Comparison of ENCODE assay signal across 8 cellular contexts in genomic region chr15:65869127-65869953, GRCh38. TPM values are rescaled to one million over a fixed set of nuclear protein-coding genes. Genes with fewer than 3 reads are reported as not detected.
A peak's percentile ranks its signal among the peaks of the same experiment; 100 is the strongest.
DNase-seq lines count a peak whose midpoint lies in the region; ATAC-seq, FAIRE-seq and TF ChIP-seq lines count a peak whose summit lies in the region.

RAB11A (plus strand) TSS chr15:65869491; CDS start chr15:65869586, 95 bp downstream.

- peak within 1 kb of the TSS; percentile 82 for H3K27ac ChIP-seq in adipose tissue (ENCODE audit: low read depth, low read length)
- H3K27ac ChIP-seq in heart left ventricle, result peak within 1 kb of the TSS; percentile 86 to 97 (median 94)
- peak within 1 kb of the TSS; percentile 94 to 98 (median 96) for H3K27ac ChIP-seq in upper lobe of left lung

- TF ChIP-seq POLR2A in GM12891 (IDR thresholded peaks at IDR 0.05; ENCODE audit: low read depth, low read length) (peak; percentile 95), heart left ventricle (IDR thresholded peaks at IDR 0.05) (peak; percentile 47 to 88), upper lobe of left lung (IDR thresholded peaks at IDR 0.05) (peak; percentile 5 to 97 (median 90))

- TF ChIP-seq EP300 in upper lobe of left lung (IDR thresholded peaks at IDR 0.05), result peak in 1 of 4 donors; percentile 74

- H3K27me3 ChIP-seq in heart left ventricle (no peaks in the 10 kb centered on the region), upper lobe of left lung (no peaks in the 10 kb centered on the region)

- ATAC-seq in HG02840 (IDR thresholded peaks at IDR 0.05; ENCODE audit: low FRiP score, unreplicated experiment) (peak; percentile 93), heart left ventricle (peak; percentile 98 to 99 (median 99)), upper lobe of left lung (ENCODE audit: low FRiP score in 2 of 2) (peak; percentile 98 to 99)

- WGBS in adipose tissue, 3 donors, result 0 to 1% (median 0%) methylated on average over 56 to 62 of the region's 62 CpGs
- WGBS in heart left ventricle, 4 donors, result 0 to 1% (median 1%) methylated on average over 58 to 62 of the region's 62 CpGs
- WGBS in upper lobe of left lung, 2 donors, result 0% methylated on average over 41 to 44 of the region's 62 CpGs

- peaks cover 0 to 3% (median 0%) of the 10 kb centered on the region in 9 donors for H3K36me3 ChIP-seq in heart left ventricle
- peaks cover 0 to 2% (median 2%) of the 10 kb centered on the region in 4 donors for H3K36me3 ChIP-seq in upper lobe of left lung

- H3K4me3 ChIP-seq in heart left ventricle (peak within 1 kb of the TSS; percentile 70 to 98 (median 88)), upper lobe of left lung (peak within 1 kb of the TSS; percentile 77 to 97 (median 92))

- peak; percentile 90 for FAIRE-seq in GM12891 (lab: Jason Lieb, UNC)

- H3K9me3 ChIP-seq in heart left ventricle, result no peaks in the 10 kb centered on the region
- no peaks in the 10 kb centered on the region for H3K9me3 ChIP-seq in upper lobe of left lung

- intact Hi-C loops in heart left ventricle (cut with DNase I), result loop anchor here in 5 of 10 donors (1.0 to 5.0 kb wide), 6 partner anchors 37 to 258 kb away; partner anchors contain the start of genes DENND4A (in 3 of the 5) and INTS14 (in 1 of the 5)
- intact Hi-C loops in posterior cingulate gyrus (cut with DNase I), result loop anchor here (5.0 kb wide), 2 partner anchors 77 to 257 kb away; partner anchors contain the start of genes DENND4A and INTS14

- peak; percentile 75 for DNase-seq in GM12891 (ENCODE audit: insufficient read length, low spot score)
- DNase-seq in NCI-H1436 (lab: John Stamatoyannopoulos, UW), result peak; percentile 95
- DNase-seq in T follicular helper cell (ENCODE audit: low read depth), result peak; percentile 89
- peak; percentile 95 to 98 (median 98) for DNase-seq in heart left ventricle
- peak; percentile 90 to 100 (median 96) for DNase-seq in posterior cingulate gyrus
- DNase-seq in upper lobe of left lung, result peak; percentile 96 to 98

- TF ChIP-seq CTCF in heart left ventricle (IDR thresholded peaks at IDR 0.05) (peak in 11 of 12 donors; percentile 6 to 67 (median 43)), upper lobe of left lung (IDR thresholded peaks at IDR 0.05) (peak in 5 of 6 experiments; percentile 34 to 65 (median 44))

- H3K4me1 ChIP-seq in heart left ventricle (peaks cover 0 to 38% (median 19%) of the 10 kb centered on the region in 12 donors), upper lobe of left lung (peaks cover 2 to 41% (median 26%) of the 10 kb centered on the region in 4 donors)

TF ChIP-seq in GM12891, 5 proteins besides CTCF, POLR2A, EP300 and RAD21:
- TF ChIP-seq TAF1 (IDR thresholded peaks at IDR 0.05; ENCODE audit: low read depth, low read length), result peak; percentile 74
- TF ChIP-seq PAX5 (IDR thresholded peaks at IDR 0.05; ENCODE audit: insufficient read depth, low read length, severe bottlenecking), result peak; percentile 83
- peak; percentile 90 for TF ChIP-seq POLR2AphosphoS5 (IDR thresholded peaks at IDR 0.05; ENCODE audit: low read depth, low read length)
- TF ChIP-seq POU2F2 (IDR thresholded peaks at IDR 0.05; ENCODE audit: low read depth, low read length), result peak; percentile 34; the same call in 1 of the 2 replicates
- no peak for TF ChIP-seq SPI1 (IDR thresholded peaks at IDR 0.05; ENCODE audit: low read depth, low read length)
TF ChIP-seq in GM12891: peak in this region for 4.

RNA-seq across cellular contexts. Expression of gene RAB11A, which starts in this region (rescaled TPM):
- 250 TPM for polyA plus RNA-seq in GM12891 (2012; ENCODE audit: low read depth, missing spikeins)
- polyA plus RNA-seq in adipose tissue (100 to 1,000 TPM in 2 of 3 donors, 10 to 100 TPM in 1; 75.5 to 188 (median 103) TPM), heart left ventricle (100 to 1,000 TPM in 1 of 2 donors, 10 to 100 TPM in 1; 50.3 to 307 TPM)
- total RNA-seq in heart left ventricle (100 to 1,000 TPM; 149 to 212 (median 162) TPM), upper lobe of left lung (100 to 1,000 TPM in 5 of 6 donors, 10 to 100 TPM in 1; 15.7 to 205 (median 144) TPM)

Comparison
In these comparisons a context has a peak if more than half of its experiments do, and no peak if none do; other contexts are left out.
1. Peak in every context shown above with its lines: DNase-seq, ATAC-seq, H3K4me3 ChIP-seq and H3K27ac ChIP-seq.